21 cellular contexts compared by ENCODE assay signal in genomic region chr7:20249924-20250323, GRCh38. TPM values are rescaled to one million over a fixed set of nuclear protein-coding genes. Genes with fewer than 3 reads are reported as not detected.
DNase-seq lines count a peak whose midpoint lies in the region; ATAC-seq and TF ChIP-seq lines count a peak whose summit lies in the region.
"Had no signal": no experiment of that assay in that cellular context is flagged by ENCODE, and none has a peak within 500 bp of the region (broad histone marks: within the 10 kb centered on the region; RNA-seq: fewer than 3 reads in every experiment).

No MANE protein-coding gene starts in this region.

- H3K9ac ChIP-seq in neural progenitor cell, result no peak overlapping the region

- H3K36me3 ChIP-seq in neural progenitor cell, result no peaks in the 10 kb centered on the region
- H3K36me3 ChIP-seq in ascending aorta, result no peaks in the 10 kb centered on the region
- no peaks in the 10 kb centered on the region for H3K36me3 ChIP-seq in lower lobe of right lung
- H3K36me3 ChIP-seq: brain microvascular endothelial cell, uterus had no signal

- peaks cover 42% of the 10 kb centered on the region for H3K4me1 Mint-ChIP-seq in neural progenitor cell

- no peaks in the 10 kb centered on the region for H3F3A ChIP-seq in neural progenitor cell (ENCODE audit: low read depth)

- H3K9me3 Mint-ChIP-seq in neural progenitor cell, result no peaks in the 10 kb centered on the region
- H3K9me3 Mint-ChIP-seq: activated naive CD4-positive, alpha-beta T cell treated with anti-CD3 and anti-CD28 coated beads for 36 hours had no signal

- H3K4me1 ChIP-seq in neural progenitor cell (no peaks in the 10 kb centered on the region), ascending aorta (no peaks in the 10 kb centered on the region), lower lobe of right lung (no peaks in the 10 kb centered on the region)
- H3K4me1 ChIP-seq: uterus had no signal

- H3K27ac ChIP-seq in neural progenitor cell, result no peak overlapping the region
- H3K27ac ChIP-seq in ascending aorta, result no peak overlapping the region
- no peak overlapping the region for H3K27ac ChIP-seq in lower lobe of right lung
- H3K27ac ChIP-seq: brain microvascular endothelial cell, coronary artery, skin epidermis, uterus had no signal

- H4K20me1 ChIP-seq in neural progenitor cell (ENCODE audit: low read depth), result no peaks in the 10 kb centered on the region

- TF ChIP-seq CTCF in choroid plexus epithelial cell (conservative IDR thresholded peaks at IDR 0.05; ENCODE audit: low read depth, low read length) (no peak), neural progenitor cell (IDR thresholded peaks at IDR 0.05) (no peak), ascending aorta (IDR thresholded peaks at IDR 0.05) (no peak), lower lobe of right lung (IDR thresholded peaks at IDR 0.05) (no peak)

- intact Hi-C loops in ascending aorta (cut with DNase I), result no loop called here
- intact Hi-C loops in lower lobe of right lung (cut with DNase I), result no loop called here

- no peak overlapping the region for H3K4me2 ChIP-seq in neural progenitor cell

- H3K27me3 Mint-ChIP-seq in neural progenitor cell (ENCODE audit: insufficient read depth, low read depth), result no peaks in the 10 kb centered on the region
- H3K27me3 Mint-ChIP-seq: activated CD4-positive, alpha-beta memory T cell treated with anti-CD3 and anti-CD28 coated beads for 36 hours had no signal

- H3K9me3 ChIP-seq in neural progenitor cell (ENCODE audit: low read depth) (no peaks in the 10 kb centered on the region), ascending aorta (no peaks in the 10 kb centered on the region), lower lobe of right lung (no peaks in the 10 kb centered on the region)
- H3K9me3 ChIP-seq: uterus had no signal

- H2AFZ ChIP-seq in neural progenitor cell (replicated peaks), result no peak overlapping the region

- H3K27me3 ChIP-seq in neural progenitor cell (no peaks in the 10 kb centered on the region), ascending aorta (no peaks in the 10 kb centered on the region), lower lobe of right lung (ENCODE audit: low read depth) (no peaks in the 10 kb centered on the region)
- H3K27me3 ChIP-seq: brain microvascular endothelial cell, uterus had no signal

- DNase-seq in Daoy (ENCODE audit: low read depth) (peak; percentile 94), NCI-H446 (lab: John Stamatoyannopoulos, UW) (peak; percentile 59 to 74), choroid plexus epithelial cell (ENCODE audit: low read depth) (peak; percentile 30), neural progenitor cell (ENCODE audit: low spot score) (no peak), OCI-M1 (lab: John Stamatoyannopoulos, UW) (no peak), ascending aorta (ENCODE audit: low spot score in 2 of 2) (no peak), lower lobe of right lung (no peak)
- DNase-seq: activated CD4-positive, alpha-beta memory T cell treated with anti-CD3 and anti-CD28 coated beads for 36 hours; activated naive CD4-positive, alpha-beta T cell treated with anti-CD3 and anti-CD28 coated beads for 36 hours; activated T-cell treated with anti-CD3 and anti-CD28 coated beads, Interleukin-2, amount 50 U/mL, for 1 hour; brain microvascular endothelial cell; NCI-H1694; occipital lobe; SHP77; stimulated activated CD4-positive, alpha-beta T cell treated with anti-CD3 and anti-CD28 coated beads, Interleukin-4, amount 100 ng/mL, for 4 hours; T-helper 1 cell; uterus had no signal

- no peak overlapping the region for H3K4me3 Mint-ChIP-seq in neural progenitor cell
- H3K4me3 Mint-ChIP-seq: activated CD4-positive, alpha-beta memory T cell treated with anti-CD3 and anti-CD28 coated beads for 36 hours; activated naive CD4-positive, alpha-beta T cell treated with anti-CD3 and anti-CD28 coated beads for 36 hours had no signal

- H3K27ac Mint-ChIP-seq in neural progenitor cell, result peak overlapping the region; percentile 35
- H3K27ac Mint-ChIP-seq: activated CD4-positive, alpha-beta memory T cell treated with anti-CD3 and anti-CD28 coated beads for 36 hours; activated naive CD4-positive, alpha-beta T cell treated with anti-CD3 and anti-CD28 coated beads for 36 hours had no signal

- H3K4me3 ChIP-seq in choroid plexus epithelial cell (ENCODE audit: low read depth, low read length) (no peak overlapping the region), neural progenitor cell (no peak overlapping the region), ascending aorta (no peak overlapping the region), lower lobe of right lung (no peak overlapping the region)
- H3K4me3 ChIP-seq: coronary artery, skin epidermis, uterus had no signal

- no peaks in the 10 kb centered on the region for H3K79me2 ChIP-seq in neural progenitor cell (ENCODE audit: low read depth)

- no peak for ATAC-seq in GM21723 (IDR thresholded peaks at IDR 0.05; ENCODE audit: unreplicated experiment)
- ATAC-seq in lower lobe of right lung, result no peak

- H3K36me3 Mint-ChIP-seq in neural progenitor cell, result no peaks in the 10 kb centered on the region
- H3K36me3 Mint-ChIP-seq: activated CD4-positive, alpha-beta memory T cell treated with anti-CD3 and anti-CD28 coated beads for 36 hours had no signal

RNA-seq across cellular contexts. Expression of gene MACC1, which starts 32.7 kb away (rescaled TPM):
- total RNA-seq in Daoy (2014; rRNA removed; shearing (Covaris generic)), result 15.4 and 29.6 TPM in 2 replicates
- total RNA-seq in neural progenitor cell (ENCODE audit: low replicate concordance), result 5.7 and 7.2 TPM in 2 replicates
- not detected for total RNA-seq in ascending aorta
- total RNA-seq in lower lobe of right lung, result 24.7 TPM
- total RNA-seq: endothelial cell of umbilical vein had no signal

Comparison
In these comparisons a context has a peak if more than half of its experiments do, and no peak if none do; other contexts are left out.
1. DNase-seq: peak in Daoy (single experiment), NCI-H446 (2 of 2) and choroid plexus epithelial cell (single experiment); none in neural progenitor cell (single experiment), OCI-M1 (single experiment), ascending aorta (0 of 2) and lower lobe of right lung (single experiment).